2 cellular contexts compared by ENCODE assay signal in genomic region chr3:112871735-112872134, GRCh38.
TF ChIP-seq lines count a peak whose summit lies in the region.

No MANE protein-coding gene starts in this region.

TF ChIP-seq in GM23338, 12 proteins besides CTCF, POLR2A, EP300 and RAD21 (continued from another document):
- no peak for TF ChIP-seq ZNF462 (CRISPR knock-in tag; IDR thresholded peaks at IDR 0.05)
- no peak for TF ChIP-seq NANOG (IDR thresholded peaks at IDR 0.05; ENCODE audit: borderline replicate concordance)

TF ChIP-seq in WTC11, 78 proteins besides CTCF, POLR2A, EP300 and RAD21 (continued from another document):
- TF ChIP-seq ZNF425 (CRISPR knock-in tag; conservative IDR thresholded peaks at IDR 0.05) = no peak
- TF ChIP-seq USF2 (CRISPR knock-in tag; IDR thresholded peaks at IDR 0.05) = no peak
- no peak for TF ChIP-seq RELA (CRISPR knock-in tag; IDR thresholded peaks at IDR 0.05; ENCODE audit: borderline replicate concordance)
- no peak for TF ChIP-seq ZSCAN18 (CRISPR knock-in tag; IDR thresholded peaks at IDR 0.05)
- no peak for TF ChIP-seq PREB (CRISPR knock-in tag; IDR thresholded peaks at IDR 0.05; ENCODE audit: borderline replicate concordance)
- TF ChIP-seq ZNF532 (CRISPR knock-in tag; IDR thresholded peaks at IDR 0.05; ENCODE audit: borderline replicate concordance) = no peak
- no peak for TF ChIP-seq SMAD3 (CRISPR knock-in tag; IDR thresholded peaks at IDR 0.05; ENCODE audit: borderline replicate concordance)
- TF ChIP-seq TP53 (CRISPR knock-in tag; IDR thresholded peaks at IDR 0.05) = no peak
- no peak for TF ChIP-seq NR2C2 (CRISPR knock-in tag; IDR thresholded peaks at IDR 0.05)
- no peak for TF ChIP-seq CREB1 (CRISPR knock-in tag; IDR thresholded peaks at IDR 0.05)
- no peak for TF ChIP-seq NFYB (CRISPR knock-in tag; conservative IDR thresholded peaks at IDR 0.05; ENCODE audit: low read depth)
